In genomic region chrY:24107316-24107715, GRCh38 we compare ENCODE assay signal across 20 cellular contexts. TPM values are rescaled to one million over a fixed set of nuclear protein-coding genes. Genes with fewer than 3 reads are reported as not detected.
"Had no signal": no experiment of that assay in that cellular context is flagged by ENCODE, and none has a peak within 500 bp of the region (broad histone marks: within the 10 kb centered on the region; RNA-seq: fewer than 3 reads in every experiment).

No MANE protein-coding gene starts in this region.

RNA-seq across cellular contexts. Expression of gene CDY1B, which starts 59.5 kb away (rescaled TPM):
- total RNA-seq: activated naive CD4-positive, alpha-beta T cell treated with anti-CD3 and anti-CD28 coated beads for 36 hours; activated naive CD4-positive, alpha-beta T cell treated with anti-CD3 and anti-CD28 coated beads, Interleukin-2, amount 50 U/mL, for 72 hours; activated naive CD8-positive, alpha-beta T cell treated with anti-CD3 and anti-CD28 coated beads for 36 hours; activated naive CD8-positive, alpha-beta T cell treated with anti-CD3 and anti-CD28 coated beads, Interleukin-2, amount 10 ng/mL, durations not matched to agents 7 days and 5 days; activated T-cell treated with anti-CD3 and anti-CD28 coated beads, Interleukin-2, amount 50 U/mL, for 4 hours; activated T-cell treated with anti-CD3 and anti-CD28 coated beads, Interleukin-2, amount 50 U/mL, for 72 hours; activated T-helper 1 cell treated with anti-CD3 and anti-CD28 coated beads, Interleukin-12 subunit alpha, Interleukin-12 subunit beta, Interleukin-2, Interleukin-4 antibody, amounts not matched to agents 30 ng/mL and 10 ng/mL and 1 ng/mL, durations not matched to agents 14 hours and 24 hours and 36 hours; activated T-helper 17 cell treated with anti-CD3 and anti-CD28 coated beads, Interleukin-2, amount 50 U/mL, for 72 hours; activated T-helper 2 cell treated with anti-CD3 and anti-CD28 coated beads, Interferon-gamma antibody, Interleukin-2, Interleukin-4, amounts not matched to agents 10 μg/mL and 5 μg/mL and 100 μg/mL, durations not matched to agents 14 hours and 24 hours and 36 hours; adrenal gland; aorta; ascending aorta; astrocyte; body of pancreas; breast epithelium; bronchial epithelial cell; cardiac muscle cell; cardiac septum; cerebellum; chondrocyte had no signal
